ENCODE assay signal across 27 cellular contexts in the genomic region with DNA sequence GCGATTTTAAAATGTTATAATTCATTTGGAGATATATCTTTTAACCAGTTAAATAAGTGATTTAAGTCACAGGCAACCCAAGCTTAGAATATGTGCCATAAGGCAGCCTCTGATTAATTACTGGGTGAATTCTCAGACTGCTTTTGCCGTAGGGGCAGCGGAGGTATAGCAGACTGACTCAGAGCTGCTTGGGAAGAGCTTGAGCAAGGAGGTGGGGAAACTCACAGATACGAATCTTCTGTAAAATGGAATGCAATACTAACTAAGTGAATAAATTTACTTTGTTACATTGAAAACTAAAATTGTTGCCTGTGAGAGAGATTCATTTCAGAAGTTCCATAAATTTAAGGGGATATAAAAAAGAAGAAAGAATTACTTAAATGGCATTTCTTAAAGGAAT.
"Had no signal": no experiment of that assay in that cellular context is flagged by ENCODE, and none has a peak within 500 bp of the region (broad histone marks: within the 10 kb centered on the region; RNA-seq: fewer than 3 reads in every experiment).

No MANE protein-coding gene starts in this region.

- H3K4me1 ChIP-seq: breast epithelium, Peyer's patch, SJSA1 had no signal

- ATAC-seq: activated CD8-positive, alpha-beta T cell treated with anti-CD3 and anti-CD28 coated beads for 36 hours; activated T-cell treated with anti-CD3 and anti-CD28 coated beads, Interleukin-2, amount 50 U/mL, for 72 hours; T-cell had no signal

- H3K27ac Mint-ChIP-seq: activated CD8-positive, alpha-beta T cell treated with anti-CD3 and anti-CD28 coated beads for 36 hours; activated naive CD4-positive, alpha-beta T cell treated with anti-CD3 and anti-CD28 coated beads, Interleukin-2, amount 10 ng/mL, durations not matched to agents 7 days and 5 days; activated naive CD8-positive, alpha-beta T cell treated with anti-CD3 and anti-CD28 coated beads for 36 hours; activated T-cell treated with anti-CD3 and anti-CD28 coated beads, Interleukin-2, amount 50 U/mL, for 72 hours; activated T-helper 2 cell treated with anti-CD3 and anti-CD28 coated beads, Interferon-gamma antibody, Interleukin-2, Interleukin-4, amounts not matched to agents 10 μg/mL and 5 μg/mL and 100 μg/mL, durations not matched to agents 14 hours and 24 hours and 36 hours; IgD-negative memory B cell; T-cell had no signal

- H3K4me3 Mint-ChIP-seq: activated CD8-positive, alpha-beta T cell treated with anti-CD3 and anti-CD28 coated beads for 36 hours; activated naive CD4-positive, alpha-beta T cell treated with anti-CD3 and anti-CD28 coated beads, Interleukin-2, amount 10 ng/mL, durations not matched to agents 7 days and 5 days; activated naive CD8-positive, alpha-beta T cell treated with anti-CD3 and anti-CD28 coated beads for 36 hours; activated T-cell treated with anti-CD3 and anti-CD28 coated beads, Interleukin-2, amount 50 U/mL, for 72 hours; IgD-negative memory B cell; T-cell had no signal

- H3K4me3 ChIP-seq: breast epithelium, Peyer's patch, SJSA1 had no signal

- H3K27ac ChIP-seq: breast epithelium, Peyer's patch, SJSA1, WERI-Rb-1 had no signal

- H3K27me3 Mint-ChIP-seq: IgD-negative memory B cell had no signal

- H3K9me3 Mint-ChIP-seq: activated CD8-positive, alpha-beta T cell treated with anti-CD3 and anti-CD28 coated beads for 36 hours; activated naive CD4-positive, alpha-beta T cell treated with anti-CD3 and anti-CD28 coated beads, Interleukin-2, amount 10 ng/mL, durations not matched to agents 7 days and 5 days; activated naive CD8-positive, alpha-beta T cell treated with anti-CD3 and anti-CD28 coated beads for 36 hours; activated T-cell treated with anti-CD3 and anti-CD28 coated beads, Interleukin-2, amount 50 U/mL, for 72 hours; activated T-helper 2 cell treated with anti-CD3 and anti-CD28 coated beads, Interferon-gamma antibody, Interleukin-2, Interleukin-4, amounts not matched to agents 10 μg/mL and 5 μg/mL and 100 μg/mL, durations not matched to agents 14 hours and 24 hours and 36 hours; IgD-negative memory B cell; T-cell had no signal

- H3K36me3 Mint-ChIP-seq: activated naive CD4-positive, alpha-beta T cell treated with anti-CD3 and anti-CD28 coated beads, Interleukin-2, amount 10 ng/mL, durations not matched to agents 7 days and 5 days; activated naive CD8-positive, alpha-beta T cell treated with anti-CD3 and anti-CD28 coated beads for 36 hours; T-cell had no signal

- H3K36me3 ChIP-seq: breast epithelium, Peyer's patch, SJSA1, WERI-Rb-1 had no signal

- H3K27me3 ChIP-seq: breast epithelium, Peyer's patch, SJSA1 had no signal

- H3K9me3 ChIP-seq: breast epithelium, Peyer's patch, SJSA1 had no signal

- H3K4me1 Mint-ChIP-seq: activated naive CD4-positive, alpha-beta T cell treated with anti-CD3 and anti-CD28 coated beads, Interleukin-2, amount 10 ng/mL, durations not matched to agents 7 days and 5 days; activated naive CD8-positive, alpha-beta T cell treated with anti-CD3 and anti-CD28 coated beads for 36 hours had no signal

- DNase-seq: activated CD4-positive, alpha-beta T cell treated with anti-CD3 and anti-CD28 coated beads for 4 hours; activated CD8-positive, alpha-beta memory T cell treated with anti-CD3 and anti-CD28 coated beads, Interleukin-2, amount 50 U/mL, for 4 hours; activated CD8-positive, alpha-beta T cell treated with anti-CD3 and anti-CD28 coated beads for 36 hours; activated gamma-delta T cell treated with Interleukin-2 at 50 U/mL for 16 hours; activated naive CD4-positive, alpha-beta T cell treated with anti-CD3 and anti-CD28 coated beads, Interleukin-2, amount 10 ng/mL, durations not matched to agents 7 days and 5 days; activated naive CD8-positive, alpha-beta T cell treated with anti-CD3 and anti-CD28 coated beads for 36 hours; activated T-cell treated with anti-CD3 and anti-CD28 coated beads, Interleukin-2, amount 50 U/mL, for 72 hours; anterior cingulate cortex; caudate nucleus; KG1; NCI-H1092; NCI-H1417; NCI-H1694; NCI-H2029 treated with DMSO at 0.1 percent for 48 hours; NCI-H345; NCI-H510A; NCI-H526 treated with DMSO at 0.1 percent for 48 hours; Peyer's patch; SHP77; T-cell; T-helper 2 cell; T1000; WERI-Rb-1 had no signal
